In genomic region chr16:75147968-75148310, GRCh38 we compare ENCODE assay signal across 8 cellular contexts. TPM values are rescaled to one million over a fixed set of nuclear protein-coding genes. Genes with fewer than 3 reads are reported as not detected.
DNase-seq lines count a peak whose midpoint lies in the region; ATAC-seq and TF ChIP-seq lines count a peak whose summit lies in the region.

No MANE protein-coding gene starts in this region.

- peaks cover 17% of the 10 kb centered on the region for H3K9me3 ChIP-seq in suprapubic skin

- intact Hi-C loops in activated T-helper 2 cell treated with anti-CD3 and anti-CD28 coated beads, Interferon-gamma antibody, Interleukin-2, Interleukin-4, amounts not matched to agents 10 μg/mL and 5 μg/mL and 100 μg/mL, durations not matched to agents 14 hours and 24 hours and 36 hours (cut with micrococcal nuclease): loop anchor here (1.0 to 2.0 kb wide), 4 partner anchors 39 to 447 kb away; partner anchors contain the start of genes CFDP1, MLKL and WDR59

- no peak for DNase-seq in activated CD4-positive, alpha-beta T cell treated with anti-CD3 and anti-CD28 coated beads, Interleukin-2, amount 10 ng/mL, durations not matched to agents 7 days and 5 days
- no peak for DNase-seq in activated CD4-positive, alpha-beta T cell treated with anti-CD3 and anti-CD28 coated beads, Interleukin-2, amount 50 U/mL, for 1 hour
- no peak for DNase-seq in activated T-helper 2 cell treated with anti-CD3 and anti-CD28 coated beads, Interferon-gamma antibody, Interleukin-2, Interleukin-4, amounts not matched to agents 10 μg/mL and 5 μg/mL and 100 μg/mL, durations not matched to agents 14 hours and 24 hours and 36 hours (ENCODE audit: low spot score)
- DNase-seq in kidney epithelial cell (ENCODE audit: low read depth) (no peak), suprapubic skin (ENCODE audit: low spot score in 2 of 2) (no peak), GOT3 (lab: John Stamatoyannopoulos, UW) (no peak)

- no peaks in the 10 kb centered on the region for H3K27me3 ChIP-seq in kidney epithelial cell (ENCODE audit: control insufficient read depth, insufficient read depth, low read length)
- no peaks in the 10 kb centered on the region for H3K27me3 ChIP-seq in suprapubic skin

- no peaks in the 10 kb centered on the region for H3K27me3 Mint-ChIP-seq in activated CD4-positive, alpha-beta T cell treated with anti-CD3 and anti-CD28 coated beads, Interleukin-2, amount 10 ng/mL, durations not matched to agents 7 days and 5 days
- H3K27me3 Mint-ChIP-seq in activated T-helper 2 cell treated with anti-CD3 and anti-CD28 coated beads, Interferon-gamma antibody, Interleukin-2, Interleukin-4, amounts not matched to agents 10 μg/mL and 5 μg/mL and 100 μg/mL, durations not matched to agents 14 hours and 24 hours and 36 hours (ENCODE audit: low read depth): no peaks in the 10 kb centered on the region

- H3K4me1 Mint-ChIP-seq in activated CD4-positive, alpha-beta T cell treated with anti-CD3 and anti-CD28 coated beads, Interleukin-2, amount 10 ng/mL, durations not matched to agents 7 days and 5 days: peaks cover 15% of the 10 kb centered on the region
- peaks cover 14% of the 10 kb centered on the region for H3K4me1 Mint-ChIP-seq in activated T-helper 2 cell treated with anti-CD3 and anti-CD28 coated beads, Interferon-gamma antibody, Interleukin-2, Interleukin-4, amounts not matched to agents 10 μg/mL and 5 μg/mL and 100 μg/mL, durations not matched to agents 14 hours and 24 hours and 36 hours (ENCODE audit: low read depth)

- TF ChIP-seq POLR2A in suprapubic skin (IDR thresholded peaks at IDR 0.05): no peak

- peaks cover 11% of the 10 kb centered on the region for H3K4me1 ChIP-seq in suprapubic skin

- H3K4me3 ChIP-seq in kidney epithelial cell (ENCODE audit: low read depth, low read length): peak overlapping the region; percentile 2
- peak overlapping the region; percentile 99 for H3K4me3 ChIP-seq in suprapubic skin

- TF ChIP-seq CTCF in kidney epithelial cell (IDR thresholded peaks at IDR 0.05; ENCODE audit: insufficient read depth, low read length, poor library complexity, severe bottlenecking): no peak
- TF ChIP-seq CTCF in suprapubic skin (IDR thresholded peaks at IDR 0.05): no peak

- ATAC-seq in GM19452 (IDR thresholded peaks at IDR 0.05; ENCODE audit: unreplicated experiment): no peak
- ATAC-seq in HG02938 (IDR thresholded peaks at IDR 0.05; ENCODE audit: unreplicated experiment): no peak

- no peaks in the 10 kb centered on the region for H3K36me3 ChIP-seq in kidney epithelial cell (ENCODE audit: control insufficient read depth, insufficient read depth, low read length)
- no peaks in the 10 kb centered on the region for H3K36me3 ChIP-seq in suprapubic skin

- peaks cover 26% of the 10 kb centered on the region for H3K9me3 Mint-ChIP-seq in activated CD4-positive, alpha-beta T cell treated with anti-CD3 and anti-CD28 coated beads, Interleukin-2, amount 10 ng/mL, durations not matched to agents 7 days and 5 days
- peaks cover 26% of the 10 kb centered on the region for H3K9me3 Mint-ChIP-seq in activated T-helper 2 cell treated with anti-CD3 and anti-CD28 coated beads, Interferon-gamma antibody, Interleukin-2, Interleukin-4, amounts not matched to agents 10 μg/mL and 5 μg/mL and 100 μg/mL, durations not matched to agents 14 hours and 24 hours and 36 hours

- CTCF ChIA-PET in activated CD4-positive, alpha-beta T cell treated with anti-CD3 and anti-CD28 coated beads, Interleukin-2, amount 10 ng/mL, durations not matched to agents 7 days and 5 days (lab: Charles Lee): interaction anchor here (1.1 kb wide), 1 partner anchor 37 kb away, joined by 4 read pairs; no protein-coding TSS in a partner anchor

- peaks cover 27% of the 10 kb centered on the region for H3K36me3 Mint-ChIP-seq in activated CD4-positive, alpha-beta T cell treated with anti-CD3 and anti-CD28 coated beads, Interleukin-2, amount 10 ng/mL, durations not matched to agents 7 days and 5 days (ENCODE audit: low read depth)
- peaks cover 38% of the 10 kb centered on the region for H3K36me3 Mint-ChIP-seq in activated T-helper 2 cell treated with anti-CD3 and anti-CD28 coated beads, Interferon-gamma antibody, Interleukin-2, Interleukin-4, amounts not matched to agents 10 μg/mL and 5 μg/mL and 100 μg/mL, durations not matched to agents 14 hours and 24 hours and 36 hours (ENCODE audit: low read depth)

- peak; percentile 25 for TF ChIP-seq EP300 in suprapubic skin (IDR thresholded peaks at IDR 0.05)

- POLR2A ChIA-PET in activated CD4-positive, alpha-beta T cell treated with anti-CD3 and anti-CD28 coated beads, Interleukin-2, amount 10 ng/mL, durations not matched to agents 7 days and 5 days (lab: Charles Lee): no interaction called here

- H3K27ac Mint-ChIP-seq in activated CD4-positive, alpha-beta T cell treated with anti-CD3 and anti-CD28 coated beads, Interleukin-2, amount 10 ng/mL, durations not matched to agents 7 days and 5 days: peak overlapping the region; percentile 83
- no peak overlapping the region for H3K27ac Mint-ChIP-seq in activated T-helper 2 cell treated with anti-CD3 and anti-CD28 coated beads, Interferon-gamma antibody, Interleukin-2, Interleukin-4, amounts not matched to agents 10 μg/mL and 5 μg/mL and 100 μg/mL, durations not matched to agents 14 hours and 24 hours and 36 hours

- peak overlapping the region; percentile 82 for H3K4me3 Mint-ChIP-seq in activated CD4-positive, alpha-beta T cell treated with anti-CD3 and anti-CD28 coated beads, Interleukin-2, amount 10 ng/mL, durations not matched to agents 7 days and 5 days
- peak overlapping the region; percentile 87 for H3K4me3 Mint-ChIP-seq in activated T-helper 2 cell treated with anti-CD3 and anti-CD28 coated beads, Interferon-gamma antibody, Interleukin-2, Interleukin-4, amounts not matched to agents 10 μg/mL and 5 μg/mL and 100 μg/mL, durations not matched to agents 14 hours and 24 hours and 36 hours (ENCODE audit: low read depth)

- WGBS in suprapubic skin: 53% methylated on average over 3 of the region's 3 CpGs

- H3K27ac ChIP-seq in suprapubic skin: peak overlapping the region; percentile 98

RNA-seq across cellular contexts. Expression of gene ZFP1, which starts 0.4 kb away (rescaled TPM):
- total RNA-seq in activated CD4-positive, alpha-beta T cell treated with anti-CD3 and anti-CD28 coated beads, Interleukin-2, amount 10 ng/mL, durations not matched to agents 7 days and 5 days: 10 to 100 TPM; 11.4 to 13.1 TPM
- 11.2 and 14.0 TPM in 2 replicates for total RNA-seq in activated T-helper 2 cell treated with anti-CD3 and anti-CD28 coated beads, Interferon-gamma antibody, Interleukin-2, Interleukin-4, amounts not matched to agents 10 μg/mL and 5 μg/mL and 100 μg/mL, durations not matched to agents 14 hours and 24 hours and 36 hours
- total RNA-seq in kidney epithelial cell: 10.3 and 12.0 TPM in 2 replicates
- total RNA-seq in suprapubic skin: 1 to 10 TPM; 4.4 to 8.7 (median 6.8) TPM

RNA-seq across cellular contexts. Expression of gene LDHD, which starts 31.4 kb away (rescaled TPM):
- under 1 TPM in 1 of 2 experiments, not detected in 1; 0.20 TPM for total RNA-seq in activated CD4-positive, alpha-beta T cell treated with anti-CD3 and anti-CD28 coated beads, Interleukin-2, amount 10 ng/mL, durations not matched to agents 7 days and 5 days
- 0.41 TPM in 1 of 2 replicates, not detected in the other for total RNA-seq in activated T-helper 2 cell treated with anti-CD3 and anti-CD28 coated beads, Interferon-gamma antibody, Interleukin-2, Interleukin-4, amounts not matched to agents 10 μg/mL and 5 μg/mL and 100 μg/mL, durations not matched to agents 14 hours and 24 hours and 36 hours
- total RNA-seq in kidney epithelial cell (0.55 TPM in 1 of 2 replicates, not detected in the other), suprapubic skin (10 to 100 TPM; 10.7 to 19.2 (median 14.0) TPM)

RNA-seq across cellular contexts. Expression of gene CTRB2, which starts 59.0 kb away (rescaled TPM):
- total RNA-seq in activated CD4-positive, alpha-beta T cell treated with anti-CD3 and anti-CD28 coated beads, Interleukin-2, amount 10 ng/mL, durations not matched to agents 7 days and 5 days: not detected
- not detected in 2 replicates for total RNA-seq in activated T-helper 2 cell treated with anti-CD3 and anti-CD28 coated beads, Interferon-gamma antibody, Interleukin-2, Interleukin-4, amounts not matched to agents 10 μg/mL and 5 μg/mL and 100 μg/mL, durations not matched to agents 14 hours and 24 hours and 36 hours
- total RNA-seq in kidney epithelial cell: not detected in 2 replicates
- total RNA-seq in suprapubic skin: not detected
